Comparison of ENCODE assay signal across 29 cellular contexts in the genomic region with DNA sequence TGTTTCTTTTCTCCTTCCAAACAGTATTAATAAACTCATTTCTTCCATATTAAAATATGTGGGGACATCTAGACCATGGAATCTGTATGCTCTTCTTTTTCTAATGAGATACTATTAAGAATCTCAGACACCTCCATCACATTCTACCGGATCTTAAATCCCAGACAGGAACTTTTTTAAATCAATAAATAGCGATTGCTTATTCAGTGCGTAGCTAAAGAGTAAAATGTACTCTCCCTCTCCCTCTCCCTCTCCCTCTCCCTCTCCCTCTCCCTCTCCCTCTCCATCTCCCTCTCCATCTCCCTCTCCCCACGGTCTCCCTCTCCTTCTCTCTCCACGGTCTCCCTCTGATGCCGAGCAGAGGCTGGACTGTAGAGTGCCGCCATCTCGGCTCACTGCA.
"Had no signal": no experiment of that assay in that cellular context is flagged by ENCODE, and none has a peak within 500 bp of the region (broad histone marks: within the 10 kb centered on the region; RNA-seq: fewer than 3 reads in every experiment).

No MANE protein-coding gene starts in this region.

- H3K4me1 Mint-ChIP-seq: endodermal cell had no signal

- ATAC-seq: effector memory CD8-positive, alpha-beta T cell; esophagus mucosa; foreskin keratinocyte; gastrocnemius medialis; gastroesophageal sphincter; heart left ventricle; heart right ventricle had no signal

- FAIRE-seq: colon, endometrium, endothelial cell of umbilical vein, frontal cortex had no signal

- DNase-seq: colonic mucosa; cortex of kidney; dermis blood vessel endothelial cell; dorsolateral prefrontal cortex; effector CD4-positive, alpha-beta T cell; effector CD8-positive, alpha-beta T cell; effector memory CD4-positive, alpha-beta T cell; effector memory CD8-positive, alpha-beta T cell; endodermal cell; erythroblast; esophagus squamous epithelium; foreskin fibroblast; foreskin keratinocyte; foreskin melanocyte; gastrocnemius medialis; glutamatergic neuron; head of caudate nucleus; heart left ventricle; heart right ventricle had no signal

- H3K9me3 ChIP-seq: colonic mucosa, esophagus muscularis mucosa, esophagus squamous epithelium, gastrocnemius medialis, gastroesophageal sphincter, heart left ventricle, heart right ventricle had no signal

- H3K27ac Mint-ChIP-seq: dendritic cell treated with granulocyte-macrophage colony-stimulating factor and Interleukin-4, amounts not matched to agents 40 ng/mL and 50 ng/mL, for 4 days; effector memory CD8-positive, alpha-beta T cell; endodermal cell had no signal

- H3K4me3 ChIP-seq: colonic mucosa, coronary artery, dorsolateral prefrontal cortex, esophagus muscularis mucosa, esophagus squamous epithelium, gastrocnemius medialis, gastroesophageal sphincter, heart left ventricle, heart right ventricle had no signal

- H3K4me1 ChIP-seq: colonic mucosa, esophagus muscularis mucosa, esophagus squamous epithelium, foreskin keratinocyte, gastrocnemius medialis, gastroesophageal sphincter, heart left ventricle, heart right ventricle had no signal

- H3K27ac ChIP-seq: colonic mucosa, coronary artery, dorsolateral prefrontal cortex, epithelial cell of prostate, esophagus muscularis mucosa, esophagus squamous epithelium, foreskin keratinocyte, gastrocnemius medialis, gastroesophageal sphincter, heart left ventricle, heart right ventricle had no signal

- H3K27me3 ChIP-seq: colonic mucosa, esophagus muscularis mucosa, esophagus squamous epithelium, foreskin keratinocyte, gastrocnemius medialis, gastroesophageal sphincter, heart left ventricle, heart right ventricle had no signal

- H3K9me3 Mint-ChIP-seq: dendritic cell treated with granulocyte-macrophage colony-stimulating factor and Interleukin-4, amounts not matched to agents 40 ng/mL and 50 ng/mL, for 4 days; effector memory CD8-positive, alpha-beta T cell had no signal

- H3K27me3 Mint-ChIP-seq: dendritic cell treated with granulocyte-macrophage colony-stimulating factor and Interleukin-4, amounts not matched to agents 40 ng/mL and 50 ng/mL, for 4 days had no signal

- H3K36me3 ChIP-seq: colonic mucosa, esophagus muscularis mucosa, esophagus squamous epithelium, gastrocnemius medialis, gastroesophageal sphincter, heart left ventricle, heart right ventricle had no signal

- H3K4me3 Mint-ChIP-seq: dendritic cell treated with granulocyte-macrophage colony-stimulating factor and Interleukin-4, amounts not matched to agents 40 ng/mL and 50 ng/mL, for 4 days; effector memory CD8-positive, alpha-beta T cell; endodermal cell had no signal
